18 cellular contexts compared by ENCODE assay signal in genomic region chr12:116057356-116057755, GRCh38.
"Had no signal": no experiment of that assay in that cellular context is flagged by ENCODE, and none has a peak within 500 bp of the region (broad histone marks: within the 10 kb centered on the region; RNA-seq: fewer than 3 reads in every experiment).

No MANE protein-coding gene starts in this region.

- H3K27ac ChIP-seq: KMS-11, RWPE1 had no signal

- DNase-seq: Kasumi-1, MM.1S, NCI-H1092 treated with DMSO at 0.1 percent for 48 hours, NCI-H1417, NCI-H1436 treated with DMSO at 0.1 percent for 48 hours, NCI-H1694, NCI-H187 treated with DMSO at 0.1 percent for 48 hours, NCI-H2029 treated with DMSO at 0.1 percent for 48 hours, NCI-H2171 treated with DMSO at 0.1 percent for 48 hours, NCI-H345, NCI-H524 treated with DMSO at 0.1 percent for 48 hours, NCI-H69, NCI-H774, SHP77, SK-N-SH, SW 1271 had no signal

- H3K4me2 ChIP-seq: KMS-11, SK-N-SH had no signal

- H3K9me3 ChIP-seq: SK-N-SH had no signal

- H3K9ac ChIP-seq: KMS-11, SK-N-SH had no signal
